Comparison of ENCODE assay signal across 8 cellular contexts in the genomic region with DNA sequence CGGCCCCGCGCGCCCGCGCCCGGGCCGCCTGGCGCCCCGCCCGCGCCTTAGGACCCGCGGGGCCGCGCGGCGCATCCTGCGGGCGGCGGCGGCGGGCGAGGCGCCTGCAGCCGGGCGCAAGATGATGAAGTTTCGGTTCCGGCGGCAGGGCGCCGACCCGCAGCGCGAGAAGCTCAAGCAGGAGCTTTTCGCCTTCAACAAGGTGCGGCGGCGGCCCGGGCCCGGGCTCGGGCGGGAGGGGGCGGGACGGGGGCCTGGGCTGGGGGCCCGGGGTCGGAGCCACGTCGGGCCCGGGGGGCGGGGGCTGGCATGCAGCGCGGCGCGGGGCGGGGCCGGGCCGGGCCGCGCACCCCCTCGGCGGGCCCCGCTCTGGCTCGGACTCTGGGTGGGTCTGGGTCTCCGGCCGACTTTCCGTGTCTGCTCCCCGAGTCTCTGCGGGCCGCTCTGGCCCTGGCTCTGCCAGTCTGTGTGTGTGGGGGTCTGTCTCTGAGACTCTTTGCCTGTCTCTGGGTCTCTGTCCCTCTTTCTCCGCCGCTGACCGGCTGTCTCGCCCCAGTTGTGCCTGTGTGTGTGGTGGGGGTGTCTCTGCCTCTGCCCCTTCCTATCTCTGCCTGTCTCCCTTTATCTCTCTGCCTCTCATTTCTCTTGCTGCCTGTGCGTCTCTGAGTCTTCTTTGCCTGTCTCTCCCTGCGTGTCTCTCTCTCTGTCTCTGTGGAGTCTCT. TPM values are rescaled to one million over a fixed set of nuclear protein-coding genes. Genes with fewer than 3 reads are reported as not detected.
DNase-seq lines count a peak whose midpoint lies in the region; ATAC-seq lines count a peak whose summit lies in the region.

Gene LLGL1, plus strand, starts transcription at position 74 of the 722 bp plus-strand sequence. Its CDS starts 48 bp downstream, at position 122.

- DNase-seq in activated naive CD4-positive, alpha-beta T cell treated with Interleukin-2 at 50 U/mL for 16 hours: no peak
- DNase-seq in activated CD8-positive, alpha-beta T cell treated with anti-CD3 and anti-CD28 coated beads, Interleukin-2, amount 10 ng/mL, durations not matched to agents 7 days and 5 days: no peak
- DNase-seq in left cardiac atrium: no peak
- DNase-seq in renal cortical epithelial cell (ENCODE audit: low read depth): no peak
- no peak for DNase-seq in NCI-H446 treated with DMSO at 0.1 percent for 48 hours (lab: John Stamatoyannopoulos, UW)
- no peak for DNase-seq in dedifferentiated amniotic fluid mesenchymal stem cell (ENCODE audit: extremely low spot score)

- H3K27me3 Mint-ChIP-seq in activated naive CD4-positive, alpha-beta T cell treated with anti-CD3 and anti-CD28 coated beads, Interleukin-2, amount 50 U/mL, for 24 hours: no peaks in the 10 kb centered on the region
- no peaks in the 10 kb centered on the region for H3K27me3 Mint-ChIP-seq in activated CD8-positive, alpha-beta T cell treated with anti-CD3 and anti-CD28 coated beads, Interleukin-2, amount 10 ng/mL, durations not matched to agents 7 days and 5 days (ENCODE audit: low read depth)

- peaks cover 29% of the 10 kb centered on the region for H3K4me1 Mint-ChIP-seq in activated naive CD4-positive, alpha-beta T cell treated with anti-CD3 and anti-CD28 coated beads, Interleukin-2, amount 50 U/mL, for 24 hours
- peaks cover 28% of the 10 kb centered on the region for H3K4me1 Mint-ChIP-seq in activated CD8-positive, alpha-beta T cell treated with anti-CD3 and anti-CD28 coated beads, Interleukin-2, amount 10 ng/mL, durations not matched to agents 7 days and 5 days (ENCODE audit: low read depth)

- POLR2A ChIA-PET in activated CD8-positive, alpha-beta T cell treated with anti-CD3 and anti-CD28 coated beads, Interleukin-2, amount 10 ng/mL, durations not matched to agents 7 days and 5 days (lab: Charles Lee): interaction anchor here (0.7 kb wide), 1 partner anchor 193 kb away, joined by 3 read pairs; no protein-coding TSS in a partner anchor

- ATAC-seq in HG03432 (IDR thresholded peaks at IDR 0.05; ENCODE audit: unreplicated experiment) (peak; percentile 26), left cardiac atrium (peak; percentile 7 to 21)
- peak; percentile 47 for ATAC-seq in activated CD8-positive, alpha-beta T cell treated with anti-CD3 and anti-CD28 coated beads, Interleukin-2, amount 10 ng/mL, durations not matched to agents 7 days and 5 days

- intact Hi-C loops in left cardiac atrium (cut with DNase I): loop anchor here in 1 of 2 donors (10.0 kb wide), 1 partner anchor 89 kb away; the partner anchor contains the start of genes SMCR8 and TOP3A

- H3K9me3 Mint-ChIP-seq in activated naive CD4-positive, alpha-beta T cell treated with anti-CD3 and anti-CD28 coated beads, Interleukin-2, amount 50 U/mL, for 24 hours: no peaks in the 10 kb centered on the region
- no peaks in the 10 kb centered on the region for H3K9me3 Mint-ChIP-seq in activated CD8-positive, alpha-beta T cell treated with anti-CD3 and anti-CD28 coated beads, Interleukin-2, amount 10 ng/mL, durations not matched to agents 7 days and 5 days (ENCODE audit: insufficient read depth)

- no peaks in the 10 kb centered on the region for H3K36me3 Mint-ChIP-seq in activated naive CD4-positive, alpha-beta T cell treated with anti-CD3 and anti-CD28 coated beads, Interleukin-2, amount 50 U/mL, for 24 hours
- H3K36me3 Mint-ChIP-seq in activated CD8-positive, alpha-beta T cell treated with anti-CD3 and anti-CD28 coated beads, Interleukin-2, amount 10 ng/mL, durations not matched to agents 7 days and 5 days (ENCODE audit: low read depth): no peaks in the 10 kb centered on the region

- CTCF ChIA-PET in activated CD8-positive, alpha-beta T cell treated with anti-CD3 and anti-CD28 coated beads, Interleukin-2, amount 10 ng/mL, durations not matched to agents 7 days and 5 days (lab: Charles Lee): no interaction called here

- peak within 1 kb of the TSS; percentile 80 for H3K27ac Mint-ChIP-seq in activated naive CD4-positive, alpha-beta T cell treated with anti-CD3 and anti-CD28 coated beads, Interleukin-2, amount 50 U/mL, for 24 hours
- H3K27ac Mint-ChIP-seq in activated CD8-positive, alpha-beta T cell treated with anti-CD3 and anti-CD28 coated beads, Interleukin-2, amount 10 ng/mL, durations not matched to agents 7 days and 5 days: peak within 1 kb of the TSS; percentile 85

- H3K4me3 Mint-ChIP-seq in activated naive CD4-positive, alpha-beta T cell treated with anti-CD3 and anti-CD28 coated beads, Interleukin-2, amount 50 U/mL, for 24 hours: peak within 1 kb of the TSS; percentile 94
- H3K4me3 Mint-ChIP-seq in activated CD8-positive, alpha-beta T cell treated with anti-CD3 and anti-CD28 coated beads, Interleukin-2, amount 10 ng/mL, durations not matched to agents 7 days and 5 days: peak within 1 kb of the TSS; percentile 86

RNA-seq across cellular contexts. Expression of gene LLGL1, which starts in this region (rescaled TPM):
- 10 to 100 TPM; 27.1 to 27.3 TPM for total RNA-seq in activated CD8-positive, alpha-beta T cell treated with anti-CD3 and anti-CD28 coated beads, Interleukin-2, amount 10 ng/mL, durations not matched to agents 7 days and 5 days
- total RNA-seq in left cardiac atrium (10 to 100 TPM; 10.9 to 11.0 TPM), renal cortical epithelial cell (30.4 and 46.4 TPM in 2 replicates)
